In the genomic region with DNA sequence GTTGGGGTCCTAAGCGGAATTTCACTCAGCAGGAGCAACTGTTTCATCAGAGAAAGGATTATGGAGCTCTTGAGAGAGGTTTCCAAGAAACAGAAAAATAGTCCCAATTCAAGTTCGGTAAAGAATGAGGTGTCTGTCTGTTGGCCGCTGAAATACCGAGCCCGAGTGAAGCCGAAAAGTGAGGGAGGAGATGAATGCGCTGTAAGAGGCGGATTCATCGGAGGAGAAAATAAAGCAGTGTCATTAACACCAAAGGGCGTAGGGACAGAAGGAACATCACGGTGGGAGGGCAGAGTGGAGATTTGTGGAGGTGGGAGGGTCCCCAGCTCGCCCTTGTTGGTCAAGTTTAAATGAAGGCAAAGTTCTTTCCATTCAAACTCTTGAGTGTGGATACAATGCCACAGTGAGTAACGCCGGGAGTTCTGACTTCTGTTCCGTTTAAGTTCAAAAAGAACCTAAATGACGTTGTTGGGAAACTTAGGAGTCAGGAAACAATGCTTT, we compare ENCODE assay signal across 1 cellular context.
TF ChIP-seq lines count a peak whose summit lies in the region.

No MANE protein-coding gene starts in this region.

TF ChIP-seq in WTC11, 78 proteins besides CTCF, POLR2A, EP300 and RAD21 (continued from another document):
- TF ChIP-seq, protein P1, sequence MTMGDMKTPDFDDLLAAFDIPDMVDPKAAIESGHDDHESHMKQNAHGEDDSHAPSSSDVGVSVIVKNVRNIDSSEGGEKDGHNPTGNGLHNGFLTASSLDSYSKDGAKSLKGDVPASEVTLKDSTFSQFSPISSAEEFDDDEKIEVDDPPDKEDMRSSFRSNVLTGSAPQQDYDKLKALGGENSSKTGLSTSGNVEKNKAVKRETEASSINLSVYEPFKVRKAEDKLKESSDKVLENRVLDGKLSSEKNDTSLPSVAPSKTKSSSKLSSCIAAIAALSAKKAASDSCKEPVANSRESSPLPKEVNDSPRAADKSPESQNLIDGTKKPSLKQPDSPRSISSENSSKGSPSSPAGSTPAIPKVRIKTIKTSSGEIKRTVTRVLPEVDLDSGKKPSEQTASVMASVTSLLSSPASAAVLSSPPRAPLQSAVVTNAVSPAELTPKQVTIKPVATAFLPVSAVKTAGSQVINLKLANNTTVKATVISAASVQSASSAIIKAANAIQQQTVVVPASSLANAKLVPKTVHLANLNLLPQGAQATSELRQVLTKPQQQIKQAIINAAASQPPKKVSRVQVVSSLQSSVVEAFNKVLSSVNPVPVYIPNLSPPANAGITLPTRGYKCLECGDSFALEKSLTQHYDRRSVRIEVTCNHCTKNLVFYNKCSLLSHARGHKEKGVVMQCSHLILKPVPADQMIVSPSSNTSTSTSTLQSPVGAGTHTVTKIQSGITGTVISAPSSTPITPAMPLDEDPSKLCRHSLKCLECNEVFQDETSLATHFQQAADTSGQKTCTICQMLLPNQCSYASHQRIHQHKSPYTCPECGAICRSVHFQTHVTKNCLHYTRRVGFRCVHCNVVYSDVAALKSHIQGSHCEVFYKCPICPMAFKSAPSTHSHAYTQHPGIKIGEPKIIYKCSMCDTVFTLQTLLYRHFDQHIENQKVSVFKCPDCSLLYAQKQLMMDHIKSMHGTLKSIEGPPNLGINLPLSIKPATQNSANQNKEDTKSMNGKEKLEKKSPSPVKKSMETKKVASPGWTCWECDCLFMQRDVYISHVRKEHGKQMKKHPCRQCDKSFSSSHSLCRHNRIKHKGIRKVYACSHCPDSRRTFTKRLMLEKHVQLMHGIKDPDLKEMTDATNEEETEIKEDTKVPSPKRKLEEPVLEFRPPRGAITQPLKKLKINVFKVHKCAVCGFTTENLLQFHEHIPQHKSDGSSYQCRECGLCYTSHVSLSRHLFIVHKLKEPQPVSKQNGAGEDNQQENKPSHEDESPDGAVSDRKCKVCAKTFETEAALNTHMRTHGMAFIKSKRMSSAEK (CRISPR knock-in tag; IDR thresholded peaks at IDR 0.05; ENCODE audit: borderline replicate concordance) = no peak
- TF ChIP-seq, protein P2, sequence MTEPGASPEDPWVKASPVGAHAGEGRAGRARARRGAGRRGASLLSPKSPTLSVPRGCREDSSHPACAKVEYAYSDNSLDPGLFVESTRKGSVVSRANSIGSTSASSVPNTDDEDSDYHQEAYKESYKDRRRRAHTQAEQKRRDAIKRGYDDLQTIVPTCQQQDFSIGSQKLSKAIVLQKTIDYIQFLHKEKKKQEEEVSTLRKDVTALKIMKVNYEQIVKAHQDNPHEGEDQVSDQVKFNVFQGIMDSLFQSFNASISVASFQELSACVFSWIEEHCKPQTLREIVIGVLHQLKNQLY (CRISPR knock-in tag; IDR thresholded peaks at IDR 0.05) = no peak
- TF ChIP-seq, protein P3, sequence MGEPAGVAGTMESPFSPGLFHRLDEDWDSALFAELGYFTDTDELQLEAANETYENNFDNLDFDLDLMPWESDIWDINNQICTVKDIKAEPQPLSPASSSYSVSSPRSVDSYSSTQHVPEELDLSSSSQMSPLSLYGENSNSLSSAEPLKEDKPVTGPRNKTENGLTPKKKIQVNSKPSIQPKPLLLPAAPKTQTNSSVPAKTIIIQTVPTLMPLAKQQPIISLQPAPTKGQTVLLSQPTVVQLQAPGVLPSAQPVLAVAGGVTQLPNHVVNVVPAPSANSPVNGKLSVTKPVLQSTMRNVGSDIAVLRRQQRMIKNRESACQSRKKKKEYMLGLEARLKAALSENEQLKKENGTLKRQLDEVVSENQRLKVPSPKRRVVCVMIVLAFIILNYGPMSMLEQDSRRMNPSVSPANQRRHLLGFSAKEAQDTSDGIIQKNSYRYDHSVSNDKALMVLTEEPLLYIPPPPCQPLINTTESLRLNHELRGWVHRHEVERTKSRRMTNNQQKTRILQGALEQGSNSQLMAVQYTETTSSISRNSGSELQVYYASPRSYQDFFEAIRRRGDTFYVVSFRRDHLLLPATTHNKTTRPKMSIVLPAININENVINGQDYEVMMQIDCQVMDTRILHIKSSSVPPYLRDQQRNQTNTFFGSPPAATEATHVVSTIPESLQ (CRISPR knock-in tag; IDR thresholded peaks at IDR 0.05) = no peak
